Comparison of ENCODE assay signal across 13 cellular contexts in genomic region chr7:132462478-132462877, GRCh38.
A peak's percentile ranks its signal among the peaks of the same experiment; 100 is the strongest.
DNase-seq lines count a peak whose midpoint lies in the region; ATAC-seq lines count a peak whose summit lies in the region.
"Had no signal": no experiment of that assay in that cellular context is flagged by ENCODE, and none has a peak within 500 bp of the region (broad histone marks: within the 10 kb centered on the region; RNA-seq: fewer than 3 reads in every experiment).

No MANE protein-coding gene starts in this region.

- H3K27ac Mint-ChIP-seq in activated naive CD8-positive, alpha-beta T cell treated with anti-CD3 and anti-CD28 coated beads, Interleukin-2, amount 10 ng/mL, durations not matched to agents 7 days and 5 days = peak overlapping the region; percentile 67
- no peak overlapping the region for H3K27ac Mint-ChIP-seq in activated naive CD8-positive, alpha-beta T cell treated with anti-CD3 and anti-CD28 coated beads, Interleukin-2, amount 50 U/mL, for 24 hours
- H3K27ac Mint-ChIP-seq in T-cell (peak overlapping the region; percentile 84 to 91), immature natural killer cell (peak overlapping the region in 4 of 6 donors; percentile 7 to 87 (median 80))

- no peak for DNase-seq in activated naive CD8-positive, alpha-beta T cell treated with anti-CD3 and anti-CD28 coated beads, Interleukin-2, amount 10 ng/mL, durations not matched to agents 7 days and 5 days
- DNase-seq in activated naive CD8-positive, alpha-beta T cell treated with anti-CD3 and anti-CD28 coated beads, Interleukin-2, amount 50 U/mL, for 24 hours = no peak
- DNase-seq in T-cell = no peak
- DNase-seq in immature natural killer cell = no peak
- no peak for DNase-seq in NCI-H1436 treated with DMSO at 0.1 percent for 48 hours (lab: John Stamatoyannopoulos, UW)
- DNase-seq in activated CD8-positive, alpha-beta memory T cell treated with anti-CD3 and anti-CD28 coated beads for 24 hours = no peak
- no peak for DNase-seq in NCI-H446 (lab: John Stamatoyannopoulos, UW)
- DNase-seq: ACHN; BE2C; C1 segment of cervical spinal cord; Caco-2; CD4-positive, CD25-positive, alpha-beta regulatory T cell; GM23248 had no signal

- H3K9me3 Mint-ChIP-seq in activated naive CD8-positive, alpha-beta T cell treated with anti-CD3 and anti-CD28 coated beads, Interleukin-2, amount 10 ng/mL, durations not matched to agents 7 days and 5 days = peaks cover under 1% of the 10 kb centered on the region
- H3K9me3 Mint-ChIP-seq in activated naive CD8-positive, alpha-beta T cell treated with anti-CD3 and anti-CD28 coated beads, Interleukin-2, amount 50 U/mL, for 24 hours = no peaks in the 10 kb centered on the region
- H3K9me3 Mint-ChIP-seq in T-cell (no peaks in the 10 kb centered on the region), immature natural killer cell (peaks cover 0 to 1% (median 0%) of the 10 kb centered on the region in 6 donors)

- H3K4me3 Mint-ChIP-seq in activated naive CD8-positive, alpha-beta T cell treated with anti-CD3 and anti-CD28 coated beads, Interleukin-2, amount 10 ng/mL, durations not matched to agents 7 days and 5 days = peak overlapping the region; percentile 39
- H3K4me3 Mint-ChIP-seq in activated naive CD8-positive, alpha-beta T cell treated with anti-CD3 and anti-CD28 coated beads, Interleukin-2, amount 50 U/mL, for 24 hours = no peak overlapping the region
- H3K4me3 Mint-ChIP-seq in T-cell (no peak overlapping the region), immature natural killer cell (no peak overlapping the region)
- H3K4me3 Mint-ChIP-seq: CD4-positive, CD25-positive, alpha-beta regulatory T cell had no signal

- CTCF ChIA-PET in T-cell (lab: Charles Lee) = interaction anchor here in 1 of 2 donors (1.0 kb wide), 1 partner anchor 12 kb away, joined by 3 read pairs; no protein-coding TSS in a partner anchor

- no peaks in the 10 kb centered on the region for H3K27me3 Mint-ChIP-seq in activated naive CD8-positive, alpha-beta T cell treated with anti-CD3 and anti-CD28 coated beads, Interleukin-2, amount 10 ng/mL, durations not matched to agents 7 days and 5 days
- peaks cover 2% of the 10 kb centered on the region for H3K27me3 Mint-ChIP-seq in activated naive CD8-positive, alpha-beta T cell treated with anti-CD3 and anti-CD28 coated beads, Interleukin-2, amount 50 U/mL, for 24 hours
- H3K27me3 Mint-ChIP-seq in T-cell = no peaks in the 10 kb centered on the region
- H3K27me3 Mint-ChIP-seq in immature natural killer cell (ENCODE audit: low read depth in 3 of 3) = peaks cover 0 to 5% (median 4%) of the 10 kb centered on the region in 3 donors

- ATAC-seq in activated naive CD8-positive, alpha-beta T cell treated with anti-CD3 and anti-CD28 coated beads, Interleukin-2, amount 10 ng/mL, durations not matched to agents 7 days and 5 days (ENCODE audit: low read depth) = no peak
- no peak for ATAC-seq in activated naive CD8-positive, alpha-beta T cell treated with anti-CD3 and anti-CD28 coated beads, Interleukin-2, amount 50 U/mL, for 24 hours
- ATAC-seq in T-cell (replicated peaks in 1 of 4) = no peak

- H3K36me3 Mint-ChIP-seq in activated naive CD8-positive, alpha-beta T cell treated with anti-CD3 and anti-CD28 coated beads, Interleukin-2, amount 10 ng/mL, durations not matched to agents 7 days and 5 days = peaks cover 27% of the 10 kb centered on the region
- H3K36me3 Mint-ChIP-seq in activated naive CD8-positive, alpha-beta T cell treated with anti-CD3 and anti-CD28 coated beads, Interleukin-2, amount 50 U/mL, for 24 hours (ENCODE audit: low read depth) = no peaks in the 10 kb centered on the region
- H3K36me3 Mint-ChIP-seq in T-cell (no peaks in the 10 kb centered on the region), immature natural killer cell (no peaks in the 10 kb centered on the region)
- H3K36me3 Mint-ChIP-seq: CD4-positive, CD25-positive, alpha-beta regulatory T cell had no signal

- POLR2A ChIA-PET in activated naive CD8-positive, alpha-beta T cell treated with anti-CD3 and anti-CD28 coated beads, Interleukin-2, amount 10 ng/mL, durations not matched to agents 7 days and 5 days (lab: Charles Lee) = interaction anchor here (0.9 to 3.2 kb wide), 3 partner anchors 12 to 26 kb away, joined by 3 to 10 read pairs (median 4); no protein-coding TSS in a partner anchor
- POLR2A ChIA-PET in T-cell (lab: Charles Lee) = no interaction called here

- peaks cover 56% of the 10 kb centered on the region for H3K4me1 Mint-ChIP-seq in activated naive CD8-positive, alpha-beta T cell treated with anti-CD3 and anti-CD28 coated beads, Interleukin-2, amount 10 ng/mL, durations not matched to agents 7 days and 5 days
- H3K4me1 Mint-ChIP-seq in activated naive CD8-positive, alpha-beta T cell treated with anti-CD3 and anti-CD28 coated beads, Interleukin-2, amount 50 U/mL, for 24 hours = peaks cover 26% of the 10 kb centered on the region
- H3K4me1 Mint-ChIP-seq in T-cell (peaks cover 28 to 47% (median 43%) of the 10 kb centered on the region in 3 donors), immature natural killer cell (peaks cover 30 to 48% of the 10 kb centered on the region in 2 donors)
